8 cellular contexts compared by ENCODE assay signal in genomic region chr2:27050281-27050995, GRCh38. TPM values are rescaled to one million over a fixed set of nuclear protein-coding genes. Genes with fewer than 3 reads are reported as not detected.
DNase-seq lines count a peak whose midpoint lies in the region; ATAC-seq and TF ChIP-seq lines count a peak whose summit lies in the region.

No MANE protein-coding gene starts in this region.

- peak overlapping the region; percentile 44 for H3K4me2 ChIP-seq in neural cell (ENCODE audit: low read length)

- peak; percentile 75 for ATAC-seq in stimulated activated naive CD8-positive, alpha-beta T cell treated with anti-CD3 and anti-CD28 coated beads, Interleukin-15, amount 100 ng/mL, for 72 hours

- CTCF ChIA-PET in RWPE1 (lab: Yijun Ruan, JAX) = interaction anchor here (0.5 to 1.7 kb wide), 8 partner anchors 11 to 254 kb away, joined by 3 to 6 read pairs (median 4); no protein-coding TSS in a partner anchor

- peaks cover 7% of the 10 kb centered on the region for H3K79me2 ChIP-seq in neural cell (replicated peaks; ENCODE audit: insufficient read depth, low read length)

- peak; percentile 8 for TF ChIP-seq RAD21 in neural cell (conservative IDR thresholded peaks at IDR 0.05)

- H3K9ac ChIP-seq in neural cell (ENCODE audit: low read length) = peak overlapping the region; percentile 92

- no peaks in the 10 kb centered on the region for H3K27me3 ChIP-seq in neural cell (ENCODE audit: insufficient read depth, low read depth, low read length)

- DNase-seq in EL = peak; percentile 94
- peak; percentile 84 for DNase-seq in GOT3 (lab: John Stamatoyannopoulos, UW)
- DNase-seq in LHCN-M2 (ENCODE audit: low read depth) = peak; percentile 95
- peak; percentile 84 for DNase-seq in RWPE1 (ENCODE audit: low spot score)
- DNase-seq in activated T-helper 9 cell treated with anti-CD3 and anti-CD28 coated beads, Interleukin-2, amount 50 U/mL, for 16 hours (ENCODE audit: low read depth) = peak; percentile 86
- DNase-seq in fibroblast of the aortic adventitia (ENCODE audit: low read depth) = peak; percentile 99
- peak; percentile 94 to 95 for DNase-seq in stimulated activated naive CD8-positive, alpha-beta T cell treated with anti-CD3 and anti-CD28 coated beads, Interleukin-15, amount 100 ng/mL, for 72 hours

- peaks cover 0 to 6% of the 10 kb centered on the region in 2 donors for H3K9me3 Mint-ChIP-seq in stimulated activated naive CD8-positive, alpha-beta T cell treated with anti-CD3 and anti-CD28 coated beads, Interleukin-15, amount 100 ng/mL, for 72 hours

- peak overlapping the region; percentile 89 to 95 for H3K4me3 Mint-ChIP-seq in stimulated activated naive CD8-positive, alpha-beta T cell treated with anti-CD3 and anti-CD28 coated beads, Interleukin-15, amount 100 ng/mL, for 72 hours

- no peak for TF ChIP-seq EP300 in neural cell (conservative IDR thresholded peaks at IDR 0.05; ENCODE audit: poor library complexity, severe bottlenecking)

- peaks cover 6% of the 10 kb centered on the region for H3F3A ChIP-seq in neural cell (ENCODE audit: insufficient read depth, low read length, poor library complexity, severe bottlenecking)

- H3K27ac Mint-ChIP-seq in stimulated activated naive CD8-positive, alpha-beta T cell treated with anti-CD3 and anti-CD28 coated beads, Interleukin-15, amount 100 ng/mL, for 72 hours = peak overlapping the region; percentile 98 to 100

- peaks cover 41% of the 10 kb centered on the region for H3K4me1 Mint-ChIP-seq in stimulated activated naive CD8-positive, alpha-beta T cell treated with anti-CD3 and anti-CD28 coated beads, Interleukin-15, amount 100 ng/mL, for 72 hours

- H4K20me1 ChIP-seq in neural cell (ENCODE audit: insufficient read depth) = no peaks in the 10 kb centered on the region

- H3K4me3 ChIP-seq in fibroblast of the aortic adventitia (ENCODE audit: low read depth, low read length) = peak overlapping the region; percentile 87
- peak overlapping the region; percentile 89 for H3K4me3 ChIP-seq in neural cell (ENCODE audit: low read length)

- no peaks in the 10 kb centered on the region for H3K9me2 ChIP-seq in neural cell (ENCODE audit: insufficient read depth, low read length)

- TF ChIP-seq CTCF in RWPE1 (conservative IDR thresholded peaks at IDR 0.05; ENCODE audit: low read depth) = peak; percentile 24; the same call in 1 of the 2 replicates
- TF ChIP-seq CTCF in fibroblast of the aortic adventitia (IDR thresholded peaks at IDR 0.05; ENCODE audit: insufficient read depth, low read length) = peak; percentile 62
- peak; percentile 67 for TF ChIP-seq CTCF in neural cell (IDR thresholded peaks at IDR 0.05; ENCODE audit: poor library complexity, severe bottlenecking)

- no peaks in the 10 kb centered on the region for H3K27me3 Mint-ChIP-seq in stimulated activated naive CD8-positive, alpha-beta T cell treated with anti-CD3 and anti-CD28 coated beads, Interleukin-15, amount 100 ng/mL, for 72 hours

- H2AFZ ChIP-seq in neural cell (ENCODE audit: low read depth, low read length) = peak overlapping the region; percentile 75

- no peaks in the 10 kb centered on the region for H3K9me3 ChIP-seq in neural cell (ENCODE audit: low read length)

- no peaks in the 10 kb centered on the region for H3K36me3 ChIP-seq in neural cell (ENCODE audit: insufficient read depth, low read length)

- POLR2A ChIA-PET in RWPE1 (lab: Yijun Ruan, JAX; ENCODE audit: low non-redundant PET) = interaction anchor here (0.8 to 1.6 kb wide), 4 partner anchors 14 to 35 kb away, joined by 3 to 7 read pairs (median 4); partner anchors contain the start of gene TMEM214

- H3K27ac ChIP-seq in RWPE1 = peak overlapping the region; percentile 93
- H3K27ac ChIP-seq in neural cell (ENCODE audit: low read length) = peak overlapping the region; percentile 90

TF ChIP-seq in neural cell, 6 proteins besides CTCF, POLR2A, EP300 and RAD21:
- TF ChIP-seq SMC3 (conservative IDR thresholded peaks at IDR 0.05; ENCODE audit: poor library complexity) (peak; percentile 59), POLR2AphosphoS5 (IDR thresholded peaks at IDR 0.05) (peak; percentile 48), REST (IDR thresholded peaks at IDR 0.05; ENCODE audit: borderline replicate concordance) (no peak)

RNA-seq across cellular contexts. Expression of gene AGBL5, which starts 1.0 kb away (rescaled TPM):
- 26.0 and 29.2 TPM in 2 replicates for total RNA-seq in LHCN-M2 (2014; rRNA removed)
- polyA plus RNA-seq in LHCN-M2 (2012) = 29.8 TPM
- total RNA-seq in fibroblast of the aortic adventitia (ENCODE audit: low replicate concordance) = 17.5 and 25.3 TPM in 2 replicates
- 34.3 and 39.1 TPM in 2 replicates for polyA plus RNA-seq in neural cell
- polyA minus RNA-seq in neural cell = 40.5 and 41.9 TPM in 2 replicates

RNA-seq across cellular contexts. Expression of gene TMEM214, which starts 17.7 kb away (rescaled TPM):
- total RNA-seq in LHCN-M2 (2014; rRNA removed) (60.0 and 61.4 TPM in 2 replicates), fibroblast of the aortic adventitia (ENCODE audit: low replicate concordance) (10.3 and 71.6 TPM in 2 replicates)
- 81.6 TPM for polyA plus RNA-seq in LHCN-M2 (2012)
- polyA plus RNA-seq in neural cell = 10.3 and 14.9 TPM in 2 replicates
- 14.6 TPM in 2 replicates for polyA minus RNA-seq in neural cell

RNA-seq across cellular contexts. Expression of gene OST4, which starts 21.0 kb away (rescaled TPM):
- total RNA-seq in LHCN-M2 (2014; rRNA removed) (325 and 383 TPM in 2 replicates), fibroblast of the aortic adventitia (ENCODE audit: low replicate concordance) (36.5 and 300 TPM in 2 replicates)
- 1,006 TPM for polyA plus RNA-seq in LHCN-M2 (2012)
- 263 and 292 TPM in 2 replicates for polyA plus RNA-seq in neural cell
- polyA minus RNA-seq in neural cell = 80.8 and 91.8 TPM in 2 replicates

RNA-seq across cellular contexts. Expression of gene EMILIN1, which starts 28.0 kb away (rescaled TPM):
- total RNA-seq in LHCN-M2 (2014; rRNA removed) (6.1 and 11.0 TPM in 2 replicates), fibroblast of the aortic adventitia (ENCODE audit: low replicate concordance) (81.3 and 153 TPM in 2 replicates)
- 6.5 TPM for polyA plus RNA-seq in LHCN-M2 (2012)
- 1.3 and 2.2 TPM in 2 replicates for polyA plus RNA-seq in neural cell
- polyA minus RNA-seq in neural cell = 1.9 and 2.3 TPM in 2 replicates

RNA-seq across cellular contexts. Expression of gene KHK, which starts 36.1 kb away (rescaled TPM):
- total RNA-seq in LHCN-M2 (2014; rRNA removed) (0.51 and 0.52 TPM in 2 replicates), fibroblast of the aortic adventitia (ENCODE audit: low replicate concordance) (1.7 and 2.3 TPM in 2 replicates)
- 0.32 TPM for polyA plus RNA-seq in LHCN-M2 (2012)
- polyA plus RNA-seq in neural cell = 3.1 and 4.1 TPM in 2 replicates
- polyA minus RNA-seq in neural cell = 3.2 TPM in 2 replicates

Comparison
In these comparisons a context has a peak if more than half of its experiments do, and no peak if none do; other contexts are left out.
1. Peak in every context shown above with its lines: DNase-seq, ATAC-seq, H3K4me3 ChIP-seq and H3K27ac ChIP-seq.